Comparison of ENCODE assay signal across 8 cellular contexts in the genomic region with DNA sequence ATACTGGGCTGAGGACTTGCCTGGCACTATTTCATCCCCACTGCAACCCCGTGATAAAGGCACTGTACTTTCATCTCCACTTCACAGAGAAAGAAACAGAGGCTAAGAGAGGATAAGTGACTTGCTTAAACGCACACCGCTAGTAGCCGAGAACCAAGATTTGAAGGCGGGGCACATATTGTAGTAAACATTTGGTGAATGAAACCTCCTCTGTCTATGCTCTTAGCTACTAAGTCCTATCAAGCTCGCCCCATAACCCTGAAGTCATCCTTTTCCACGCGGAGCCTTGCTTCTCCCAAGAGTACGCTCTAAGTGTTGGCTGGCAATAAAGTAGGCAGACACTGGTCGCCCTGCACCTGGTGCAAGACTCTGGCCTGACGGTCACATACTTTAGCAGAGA. TPM values are rescaled to one million over a fixed set of nuclear protein-coding genes. Genes with fewer than 3 reads are reported as not detected.
DNase-seq lines count a peak whose midpoint lies in the region; ATAC-seq and TF ChIP-seq lines count a peak whose summit lies in the region.

No MANE protein-coding gene starts in this region.

- WGBS in trophoblast cell (ENCODE audit: extremely low coverage, insufficient coverage, insufficient read length) = no CpG with 5 or more reads among the region's 11 CpGs

- H3K9me3 ChIP-seq in DND-41 (ENCODE audit: insufficient read depth, low read length, severe bottlenecking) (no peaks in the 10 kb centered on the region), trophoblast cell (ENCODE audit: insufficient read depth, low read depth, low read length) (no peaks in the 10 kb centered on the region)

- DNase-seq in DND-41 (no peak), SW480 (ENCODE audit: low spot score) (peak; percentile 1), fibroblast of villous mesenchyme (ENCODE audit: low read depth) (peak; percentile 9), trophoblast cell (no peak), NCI-H226 (no peak), GM10266 (ENCODE audit: extremely low spot score) (no peak), NCI-H69 (lab: John Stamatoyannopoulos, UW) (no peak)
- no peak for DNase-seq in stimulated activated naive B cell treated with anti-CD40 and anti-IgM and Interleukin-4, amounts not matched to agents 10 μg/mL and 1 μg/mL and 100 μg/mL, for 72 hours

- peak overlapping the region; percentile 90 for H3K4me2 ChIP-seq in DND-41 (ENCODE audit: insufficient read depth, low read length)
- peak overlapping the region; percentile 57 for H3K4me2 ChIP-seq in trophoblast cell (ENCODE audit: low read length)

- no peak overlapping the region for H2AK5ac ChIP-seq in trophoblast cell (ENCODE audit: low read length)

- H3K27ac Mint-ChIP-seq in stimulated activated naive B cell treated with anti-CD40 and anti-IgM and Interleukin-4, amounts not matched to agents 10 μg/mL and 1 μg/mL and 100 μg/mL, for 72 hours = no peak overlapping the region

- H3K18ac ChIP-seq in trophoblast cell (ENCODE audit: low read length) = no peak overlapping the region

- H3K4me1 Mint-ChIP-seq in stimulated activated naive B cell treated with anti-CD40 and anti-IgM and Interleukin-4, amounts not matched to agents 10 μg/mL and 1 μg/mL and 100 μg/mL, for 72 hours = peaks cover 9 to 14% of the 10 kb centered on the region in 2 donors

- no peak overlapping the region for H2BK5ac ChIP-seq in trophoblast cell (ENCODE audit: low read depth, low read length, poor library complexity)

- H3K36me3 ChIP-seq in DND-41 (ENCODE audit: insufficient read depth, low read length) (no peaks in the 10 kb centered on the region), trophoblast cell (ENCODE audit: control insufficient read depth in 1 of 2, insufficient read depth in 2 of 2, low read length in 2 of 2) (no peaks in the 10 kb centered on the region)

- peaks cover 29% of the 10 kb centered on the region; the same call in 1 of the 2 replicates for H4K20me1 ChIP-seq in DND-41 (ENCODE audit: insufficient read depth, low read length)

- TF ChIP-seq CTCF in DND-41 (IDR thresholded peaks at IDR 0.05; ENCODE audit: borderline replicate concordance, extremely low read depth, low read length, poor library complexity, severe bottlenecking) = no peak
- TF ChIP-seq CTCF in fibroblast of villous mesenchyme (IDR thresholded peaks at IDR 0.05; ENCODE audit: insufficient read depth, low read depth, low read length) = no peak
- no peak for TF ChIP-seq CTCF in GM10266 (IDR thresholded peaks at IDR 0.05; ENCODE audit: control insufficient read depth, insufficient read depth, low read depth, missing control alignments)

- H3K23ac ChIP-seq in trophoblast cell (ENCODE audit: low read length) = no peak overlapping the region

- peaks cover 2% of the 10 kb centered on the region for H3K79me1 ChIP-seq in trophoblast cell (ENCODE audit: low read length)

- H4K12ac ChIP-seq in trophoblast cell (ENCODE audit: low read depth, low read length) = no peak overlapping the region

- no peak overlapping the region for H4K91ac ChIP-seq in trophoblast cell (ENCODE audit: low read depth, low read length)

- H3K9me3 Mint-ChIP-seq in stimulated activated naive B cell treated with anti-CD40 and anti-IgM and Interleukin-4, amounts not matched to agents 10 μg/mL and 1 μg/mL and 100 μg/mL, for 72 hours = no peaks in the 10 kb centered on the region

- H3K4me1 ChIP-seq in DND-41 (ENCODE audit: insufficient read depth, low read length) (peaks cover 30% of the 10 kb centered on the region), trophoblast cell (ENCODE audit: control insufficient read depth in 1 of 2, insufficient read depth in 2 of 2, low read length in 2 of 2) (peaks cover 0 to 6% of the 10 kb centered on the region in 2 experiments)

- H3K4me3 ChIP-seq in DND-41 (ENCODE audit: low read depth in 1 of 2, low read length in 2 of 2) (peak overlapping the region; percentile 26 to 86; a peak in 3 of 4 replicates), fibroblast of villous mesenchyme (ENCODE audit: low read depth, low read length) (peak overlapping the region; percentile 67), trophoblast cell (ENCODE audit: low read depth, low read length) (peak overlapping the region; percentile 34)

- H2BK120ac ChIP-seq in trophoblast cell (ENCODE audit: insufficient read depth, low read length, poor library complexity) = no peak overlapping the region

- H2AFZ ChIP-seq in DND-41 (ENCODE audit: low read depth, low read length) (no peak overlapping the region), trophoblast cell (ENCODE audit: insufficient read depth, low read length, poor library complexity) (no peak overlapping the region)

- H3K27ac ChIP-seq in DND-41 (ENCODE audit: low read length) (no peak overlapping the region), trophoblast cell (ENCODE audit: low read depth, low read length) (no peak overlapping the region)

- H3K27me3 Mint-ChIP-seq in stimulated activated naive B cell treated with anti-CD40 and anti-IgM and Interleukin-4, amounts not matched to agents 10 μg/mL and 1 μg/mL and 100 μg/mL, for 72 hours = peaks cover 0 to 6% of the 10 kb centered on the region in 2 donors

- H3K9ac ChIP-seq in DND-41 (ENCODE audit: low read depth, low read length) (peak overlapping the region; percentile 78), trophoblast cell (ENCODE audit: low read length) (no peak overlapping the region)

- H3K27me3 ChIP-seq in DND-41 (ENCODE audit: insufficient read depth, low read length, poor library complexity) (no peaks in the 10 kb centered on the region), trophoblast cell (ENCODE audit: insufficient read depth, low read length) (no peaks in the 10 kb centered on the region)

- no peaks in the 10 kb centered on the region for H3K36me3 Mint-ChIP-seq in stimulated activated naive B cell treated with anti-CD40 and anti-IgM and Interleukin-4, amounts not matched to agents 10 μg/mL and 1 μg/mL and 100 μg/mL, for 72 hours

- H3K4me3 Mint-ChIP-seq in stimulated activated naive B cell treated with anti-CD40 and anti-IgM and Interleukin-4, amounts not matched to agents 10 μg/mL and 1 μg/mL and 100 μg/mL, for 72 hours = peak overlapping the region in 1 of 2 donors; percentile 44

- no peak overlapping the region for H3K4ac ChIP-seq in trophoblast cell (ENCODE audit: low read depth, low read length)

- H3K14ac ChIP-seq in trophoblast cell (ENCODE audit: low read length) = no peak overlapping the region

- no peak overlapping the region for H2BK12ac ChIP-seq in trophoblast cell (ENCODE audit: low read length)

- no peak overlapping the region for H4K8ac ChIP-seq in trophoblast cell (ENCODE audit: low read depth, low read length)

- no peak for ATAC-seq in DND-41 (ENCODE audit: insufficient read depth, low read depth)
- ATAC-seq in stimulated activated naive B cell treated with anti-CD40 and anti-IgM and Interleukin-4, amounts not matched to agents 10 μg/mL and 1 μg/mL and 100 μg/mL, for 72 hours (replicated peaks) = no peak

- H3K79me2 ChIP-seq in DND-41 (ENCODE audit: insufficient read depth, low read length) = peaks cover 44% of the 10 kb centered on the region
- peaks cover 3% of the 10 kb centered on the region for H3K79me2 ChIP-seq in trophoblast cell (ENCODE audit: control insufficient read depth, insufficient read depth, low read length, poor library complexity)

RNA-seq across cellular contexts. Expression of a gene that starts 1.1 kb away (rescaled TPM):
- total RNA-seq in fibroblast of villous mesenchyme = 9.1 and 9.7 TPM in 2 replicates
- polyA plus RNA-seq in trophoblast cell (2013) = 7.0 and 7.2 TPM in 2 replicates

Comparison
In these comparisons a context has a peak if more than half of its experiments do, and no peak if none do; other contexts are left out.
1. DNase-seq: peak in SW480 (single experiment) and fibroblast of villous mesenchyme (single experiment); none in DND-41 (single experiment), trophoblast cell (0 of 2), NCI-H226 (single experiment), stimulated activated naive B cell treated with anti-CD40 and anti-IgM and Interleukin-4, amounts not matched to agents 10 μg/mL and 1 μg/mL and 100 μg/mL, for 72 hours (single experiment), GM10266 (single experiment) and NCI-H69 (single experiment).
2. Peak in every context shown above with its lines, with median percentiles within 50 percentile points of each other: H3K4me3 ChIP-seq.